Comparison of ENCODE assay signal across 9 cellular contexts in genomic region chr17:5077781-5078105, GRCh38. TPM values are rescaled to one million over a fixed set of nuclear protein-coding genes. Genes with fewer than 3 reads are reported as not detected.
A peak's percentile ranks its signal among the peaks of the same experiment; 100 is the strongest.
DNase-seq lines count a peak whose midpoint lies in the region; ATAC-seq and TF ChIP-seq lines count a peak whose summit lies in the region.
"Had no signal": no experiment of that assay in that cellular context is flagged by ENCODE, and none has a peak within 500 bp of the region (broad histone marks: within the 10 kb centered on the region; RNA-seq: fewer than 3 reads in every experiment).

No MANE protein-coding gene starts in this region.

- intact Hi-C loops in activated CD4-positive, alpha-beta T cell treated with anti-CD3 and anti-CD28 coated beads, Interleukin-2, amount 10 ng/mL, durations not matched to agents 24 days and 14 days (cut with micrococcal nuclease): loop anchor here (2.0 to 10.0 kb wide), 2 partner anchors 33 to 117 kb away; partner anchors contain the start of genes ZNF232 and ZNF594
- intact Hi-C loops in body of pancreas (cut with DNase I): no loop called here
- intact Hi-C loops in left lung (cut with DNase I): no loop called here

- H3K9me3 Mint-ChIP-seq in activated CD4-positive, alpha-beta T cell treated with anti-CD3 and anti-CD28 coated beads, Interleukin-2, amount 10 ng/mL, durations not matched to agents 24 days and 14 days: peaks cover 14% of the 10 kb centered on the region

- peaks cover 18% of the 10 kb centered on the region for H3K4me1 Mint-ChIP-seq in activated CD4-positive, alpha-beta T cell treated with anti-CD3 and anti-CD28 coated beads, Interleukin-2, amount 10 ng/mL, durations not matched to agents 24 days and 14 days

- peaks cover 28% of the 10 kb centered on the region for H3K36me3 Mint-ChIP-seq in activated CD4-positive, alpha-beta T cell treated with anti-CD3 and anti-CD28 coated beads, Interleukin-2, amount 10 ng/mL, durations not matched to agents 24 days and 14 days (ENCODE audit: low read depth)

- H3K27ac ChIP-seq in body of pancreas: peak overlapping the region; percentile 39 to 78 (median 70)
- H3K27ac ChIP-seq in left lung: peak overlapping the region; percentile 70 to 83
- H3K27ac ChIP-seq in thoracic aorta: peak overlapping the region; percentile 70 to 71
- H3K27ac ChIP-seq: C4-2B had no signal

- no peaks in the 10 kb centered on the region for H3K27me3 ChIP-seq in body of pancreas
- H3K27me3 ChIP-seq in left lung: no peaks in the 10 kb centered on the region
- no peaks in the 10 kb centered on the region for H3K27me3 ChIP-seq in thoracic aorta (replicated peaks; ENCODE audit: insufficient read depth)

- H3K36me3 ChIP-seq in body of pancreas (replicated peaks in 1 of 2; ENCODE audit: insufficient read depth in 1 of 2, low read depth in 2 of 2): no peaks in the 10 kb centered on the region
- H3K36me3 ChIP-seq in left lung: no peaks in the 10 kb centered on the region
- no peaks in the 10 kb centered on the region for H3K36me3 ChIP-seq in thoracic aorta

- TF ChIP-seq CTCF in body of pancreas (IDR thresholded peaks at IDR 0.05) (no peak), left lung (IDR thresholded peaks at IDR 0.05) (no peak), thoracic aorta (IDR thresholded peaks at IDR 0.05) (no peak)

- H3K4me3 ChIP-seq in body of pancreas (peak overlapping the region; percentile 39 to 75), left lung (peak overlapping the region; percentile 54 to 72), thoracic aorta (peak overlapping the region; percentile 83)

- peaks cover 23% of the 10 kb centered on the region for H3K4me1 ChIP-seq in body of pancreas
- H3K4me1 ChIP-seq in left lung: peaks cover 9 to 17% of the 10 kb centered on the region in 2 donors
- peaks cover 7 to 18% of the 10 kb centered on the region in 2 donors for H3K4me1 ChIP-seq in thoracic aorta (ENCODE audit: control insufficient read depth in 1 of 2, low read depth in 2 of 2)

- peaks cover 2% of the 10 kb centered on the region for H3K27me3 Mint-ChIP-seq in activated CD4-positive, alpha-beta T cell treated with anti-CD3 and anti-CD28 coated beads, Interleukin-2, amount 10 ng/mL, durations not matched to agents 24 days and 14 days

- H3K9me3 ChIP-seq in body of pancreas: no peaks in the 10 kb centered on the region
- peaks cover 0 to 5% of the 10 kb centered on the region in 2 donors for H3K9me3 ChIP-seq in left lung
- H3K9me3 ChIP-seq in thoracic aorta: no peaks in the 10 kb centered on the region

- H3K27ac Mint-ChIP-seq in activated CD4-positive, alpha-beta T cell treated with anti-CD3 and anti-CD28 coated beads, Interleukin-2, amount 10 ng/mL, durations not matched to agents 24 days and 14 days: peak overlapping the region; percentile 92

- ATAC-seq in body of pancreas: peak; percentile 24
- peak; percentile 23 for ATAC-seq in left lung
- ATAC-seq in thoracic aorta (ENCODE audit: insufficient number of reproducible peaks, low FRiP score, low read depth): no peak
- no peak for ATAC-seq in HG03139 (IDR thresholded peaks at IDR 0.05; ENCODE audit: unreplicated experiment)

- WGBS in body of pancreas, 2 donors: 12 to 23% methylated on average over 14 of the region's 14 CpGs

- no peak for TF ChIP-seq POLR2A in body of pancreas (IDR thresholded peaks at IDR 0.05)

- no peak for DNase-seq in activated CD4-positive, alpha-beta T cell treated with anti-CD3 and anti-CD28 coated beads, Interleukin-2, amount 10 ng/mL, durations not matched to agents 24 days and 14 days
- no peak for DNase-seq in activated CD4-positive, alpha-beta T cell treated with anti-CD3 and anti-CD28 coated beads, Interleukin-2, amount 50 U/mL, for 1 hour
- DNase-seq in body of pancreas (no peak), left lung (no peak), thoracic aorta (ENCODE audit: low spot score) (no peak), iPS-NIHi11 (ENCODE audit: low spot score) (no peak), HUDEP-2 (lab: John Stamatoyannopoulos, UW; ENCODE audit: unreplicated experiment in 76 of 76) (no peak)

- peak overlapping the region; percentile 87 for H3K4me3 Mint-ChIP-seq in activated CD4-positive, alpha-beta T cell treated with anti-CD3 and anti-CD28 coated beads, Interleukin-2, amount 10 ng/mL, durations not matched to agents 24 days and 14 days

RNA-seq across cellular contexts. Expression of gene ZFP3, which starts 0.5 kb away (rescaled TPM):
- total RNA-seq in activated CD4-positive, alpha-beta T cell treated with anti-CD3 and anti-CD28 coated beads, Interleukin-2, amount 10 ng/mL, durations not matched to agents 24 days and 14 days: 1.9 and 2.6 TPM in 2 replicates
- 1 to 10 TPM; 5.3 to 5.4 TPM for total RNA-seq in body of pancreas
- total RNA-seq in left lung: 1 to 10 TPM; 4.9 to 5.7 TPM
- 1 to 10 TPM; 3.2 to 6.6 TPM for total RNA-seq in thoracic aorta

RNA-seq across cellular contexts. Expression of gene ZNF232, which starts 33.9 kb away (rescaled TPM):
- 17.4 and 19.8 TPM in 2 replicates for total RNA-seq in activated CD4-positive, alpha-beta T cell treated with anti-CD3 and anti-CD28 coated beads, Interleukin-2, amount 10 ng/mL, durations not matched to agents 24 days and 14 days
- total RNA-seq in body of pancreas: 1 to 10 TPM; 3.9 to 4.0 TPM
- total RNA-seq in left lung: 10 to 100 TPM in 1 of 2 donors, 1 to 10 TPM in 1; 7.7 to 12.5 TPM
- total RNA-seq in thoracic aorta: 1 to 10 TPM; 6.7 to 7.2 TPM

RNA-seq across cellular contexts. Expression of gene USP6, which starts 38.1 kb away (rescaled TPM):
- total RNA-seq in activated CD4-positive, alpha-beta T cell treated with anti-CD3 and anti-CD28 coated beads, Interleukin-2, amount 10 ng/mL, durations not matched to agents 24 days and 14 days: 0.02 TPM in 2 replicates
- not detected for total RNA-seq in body of pancreas
- total RNA-seq in left lung: under 1 TPM; 0.15 to 0.21 TPM
- total RNA-seq in thoracic aorta: 1 to 10 TPM in 1 of 2 donors, not detected in 1; 2.0 TPM

RNA-seq across cellular contexts. Expression of gene SLC52A1, which starts 42.5 kb away (rescaled TPM):
- 0.14 TPM in 2 replicates for total RNA-seq in activated CD4-positive, alpha-beta T cell treated with anti-CD3 and anti-CD28 coated beads, Interleukin-2, amount 10 ng/mL, durations not matched to agents 24 days and 14 days
- not detected for total RNA-seq in body of pancreas
- total RNA-seq in left lung: under 1 TPM; 0.58 to 0.73 TPM
- total RNA-seq in thoracic aorta: not detected

Comparison
In these comparisons a context has a peak if more than half of its experiments do, and no peak if none do; other contexts are left out.
1. ATAC-seq: peak in body of pancreas (single experiment) and left lung (single experiment); none in thoracic aorta (single experiment) and HG03139 (single experiment).
2. Peak in every context shown above with its lines, with median percentiles within 50 percentile points of each other: H3K27ac ChIP-seq and H3K4me3 ChIP-seq.